ENCODE assay signal across 17 cellular contexts in genomic region chr18:79065802-79066201, GRCh38. TPM values are rescaled to one million over a fixed set of nuclear protein-coding genes. Genes with fewer than 3 reads are reported as not detected.
DNase-seq lines count a peak whose midpoint lies in the region; ATAC-seq and TF ChIP-seq lines count a peak whose summit lies in the region.
"Had no signal": no experiment of that assay in that cellular context is flagged by ENCODE, and none has a peak within 500 bp of the region (broad histone marks: within the 10 kb centered on the region; RNA-seq: fewer than 3 reads in every experiment).

No MANE protein-coding gene starts in this region.

- DNase-seq in activated naive CD4-positive, alpha-beta T cell (lab: John Stamatoyannopoulos, UW), result no peak
- no peak for DNase-seq in activated T-helper 1 cell treated with anti-CD3 and anti-CD28 coated beads, Interleukin-12 subunit alpha, Interleukin-12 subunit beta, Interleukin-2, Interleukin-4 antibody, amounts not matched to agents 30 ng/mL and 10 ng/mL and 1 ng/mL, durations not matched to agents 14 hours and 24 hours and 36 hours (ENCODE audit: low spot score)
- no peak for DNase-seq in naive B cell
- no peak for DNase-seq in type B pancreatic cell (ENCODE audit: extremely low spot score, unreplicated experiment)
- DNase-seq in body of pancreas, result no peak
- no peak for DNase-seq in NCI-H2107 treated with DMSO at 0.1 percent for 48 hours (lab: John Stamatoyannopoulos, UW; ENCODE audit: unreplicated experiment)
- DNase-seq: IMR-90; Kasumi-1; NCI-H187; NCI-H2171; NCI-H446 treated with DMSO at 0.1 percent for 48 hours; NK-92 treated with Interleukin-12 subunit alpha and Interleukin-12 subunit beta, amount 100 ng/mL, for 24 hours had no signal

- no peak overlapping the region for H3K4me3 ChIP-seq in body of pancreas
- H3K4me3 ChIP-seq: A549, HAP-1 had no signal

- ATAC-seq in naive B cell (ENCODE audit: low read depth in 2 of 2), result no peak
- no peak for ATAC-seq in body of pancreas
- no peak for ATAC-seq in GM21576 (IDR thresholded peaks at IDR 0.05; ENCODE audit: unreplicated experiment)
- ATAC-seq: A549 had no signal

- H3K27ac Mint-ChIP-seq in activated naive CD4-positive, alpha-beta T cell treated with anti-CD3 and anti-CD28 coated beads, Interleukin-2, amount 50 U/mL, for 24 hours, result peak overlapping the region; percentile 44
- no peak overlapping the region for H3K27ac Mint-ChIP-seq in activated T-helper 1 cell treated with anti-CD3 and anti-CD28 coated beads, Interleukin-12 subunit alpha, Interleukin-12 subunit beta, Interleukin-2, Interleukin-4 antibody, amounts not matched to agents 30 ng/mL and 10 ng/mL and 1 ng/mL, durations not matched to agents 14 hours and 24 hours and 36 hours
- H3K27ac Mint-ChIP-seq in naive B cell (peak overlapping the region in 5 of 6 donors; percentile 0 to 94 (median 66)), type B pancreatic cell (peak overlapping the region; percentile 2)

- 85 to 89% methylated on average over 2 of the region's 2 CpGs for WGBS in body of pancreas, 2 donors

- no peak for TF ChIP-seq POLR2A in body of pancreas (IDR thresholded peaks at IDR 0.05)

- H3K9me3 Mint-ChIP-seq in activated naive CD4-positive, alpha-beta T cell treated with anti-CD3 and anti-CD28 coated beads, Interleukin-2, amount 50 U/mL, for 24 hours, result no peaks in the 10 kb centered on the region
- peaks cover 24% of the 10 kb centered on the region for H3K9me3 Mint-ChIP-seq in activated T-helper 1 cell treated with anti-CD3 and anti-CD28 coated beads, Interleukin-12 subunit alpha, Interleukin-12 subunit beta, Interleukin-2, Interleukin-4 antibody, amounts not matched to agents 30 ng/mL and 10 ng/mL and 1 ng/mL, durations not matched to agents 14 hours and 24 hours and 36 hours
- H3K9me3 Mint-ChIP-seq in naive B cell (peaks cover 17 to 26% (median 21%) of the 10 kb centered on the region in 7 donors), type B pancreatic cell (peaks cover 28% of the 10 kb centered on the region)

- no peak overlapping the region for H3K27ac ChIP-seq in body of pancreas
- H3K27ac ChIP-seq: A549, RWPE1 had no signal

- peaks cover 4% of the 10 kb centered on the region for H3K36me3 Mint-ChIP-seq in activated naive CD4-positive, alpha-beta T cell treated with anti-CD3 and anti-CD28 coated beads, Interleukin-2, amount 50 U/mL, for 24 hours
- peaks cover 23% of the 10 kb centered on the region for H3K36me3 Mint-ChIP-seq in activated T-helper 1 cell treated with anti-CD3 and anti-CD28 coated beads, Interleukin-12 subunit alpha, Interleukin-12 subunit beta, Interleukin-2, Interleukin-4 antibody, amounts not matched to agents 30 ng/mL and 10 ng/mL and 1 ng/mL, durations not matched to agents 14 hours and 24 hours and 36 hours (ENCODE audit: low read depth)
- peaks cover 7 to 24% of the 10 kb centered on the region in 2 donors for H3K36me3 Mint-ChIP-seq in naive B cell
- peaks cover 3% of the 10 kb centered on the region for H3K36me3 Mint-ChIP-seq in type B pancreatic cell

- TF ChIP-seq CTCF in type B pancreatic cell (conservative IDR thresholded peaks at IDR 0.05) (no peak), body of pancreas (IDR thresholded peaks at IDR 0.05) (no peak)

- no peak overlapping the region for H3K4me3 Mint-ChIP-seq in activated naive CD4-positive, alpha-beta T cell treated with anti-CD3 and anti-CD28 coated beads, Interleukin-2, amount 50 U/mL, for 24 hours
- peak overlapping the region; percentile 4 for H3K4me3 Mint-ChIP-seq in activated T-helper 1 cell treated with anti-CD3 and anti-CD28 coated beads, Interleukin-12 subunit alpha, Interleukin-12 subunit beta, Interleukin-2, Interleukin-4 antibody, amounts not matched to agents 30 ng/mL and 10 ng/mL and 1 ng/mL, durations not matched to agents 14 hours and 24 hours and 36 hours
- peak overlapping the region in 4 of 8 donors; percentile 3 to 98 (median 37) for H3K4me3 Mint-ChIP-seq in naive B cell
- peak overlapping the region; percentile 59 for H3K4me3 Mint-ChIP-seq in type B pancreatic cell

- intact Hi-C loops in activated T-helper 1 cell treated with anti-CD3 and anti-CD28 coated beads, Interleukin-12 subunit alpha, Interleukin-12 subunit beta, Interleukin-2, Interleukin-4 antibody, amounts not matched to agents 30 ng/mL and 10 ng/mL and 1 ng/mL, durations not matched to agents 14 hours and 24 hours and 36 hours (cut with micrococcal nuclease), result loop anchor here (5.0 kb wide), 2 partner anchors 136 to 456 kb away; no protein-coding TSS in a partner anchor
- intact Hi-C loops in body of pancreas (cut with DNase I), result no loop called here

- no peaks in the 10 kb centered on the region for H3K27me3 Mint-ChIP-seq in activated naive CD4-positive, alpha-beta T cell treated with anti-CD3 and anti-CD28 coated beads, Interleukin-2, amount 50 U/mL, for 24 hours
- H3K27me3 Mint-ChIP-seq in activated T-helper 1 cell treated with anti-CD3 and anti-CD28 coated beads, Interleukin-12 subunit alpha, Interleukin-12 subunit beta, Interleukin-2, Interleukin-4 antibody, amounts not matched to agents 30 ng/mL and 10 ng/mL and 1 ng/mL, durations not matched to agents 14 hours and 24 hours and 36 hours (ENCODE audit: insufficient read depth), result peaks cover 11% of the 10 kb centered on the region
- H3K27me3 Mint-ChIP-seq in naive B cell (peaks cover 4 to 15% (median 13%) of the 10 kb centered on the region in 3 donors), type B pancreatic cell (peaks cover 22% of the 10 kb centered on the region)

- no peaks in the 10 kb centered on the region for H3K9me3 ChIP-seq in body of pancreas
- H3K9me3 ChIP-seq: HAP-1 had no signal

- H3K4me1 ChIP-seq in body of pancreas, result peaks cover 16% of the 10 kb centered on the region

- H3K36me3 ChIP-seq in body of pancreas (replicated peaks in 1 of 2; ENCODE audit: insufficient read depth in 1 of 2, low read depth in 2 of 2), result no peaks in the 10 kb centered on the region
- H3K36me3 ChIP-seq: HAP-1 had no signal

- H3K4me1 Mint-ChIP-seq in activated naive CD4-positive, alpha-beta T cell treated with anti-CD3 and anti-CD28 coated beads, Interleukin-2, amount 50 U/mL, for 24 hours, result peaks cover 18% of the 10 kb centered on the region
- peaks cover 23% of the 10 kb centered on the region for H3K4me1 Mint-ChIP-seq in activated T-helper 1 cell treated with anti-CD3 and anti-CD28 coated beads, Interleukin-12 subunit alpha, Interleukin-12 subunit beta, Interleukin-2, Interleukin-4 antibody, amounts not matched to agents 30 ng/mL and 10 ng/mL and 1 ng/mL, durations not matched to agents 14 hours and 24 hours and 36 hours (ENCODE audit: low read depth)
- H3K4me1 Mint-ChIP-seq in naive B cell, result peaks cover 13 to 14% (median 14%) of the 10 kb centered on the region in 3 donors
- no peaks in the 10 kb centered on the region for H3K4me1 Mint-ChIP-seq in type B pancreatic cell (ENCODE audit: unreplicated experiment)

- H3K27me3 ChIP-seq in body of pancreas, result no peaks in the 10 kb centered on the region

RNA-seq across cellular contexts. Expression of gene ATP9B, which starts 3.4 kb away (rescaled TPM):
- 26.1 and 31.4 TPM in 2 replicates for total RNA-seq in activated T-helper 1 cell treated with anti-CD3 and anti-CD28 coated beads, Interleukin-12 subunit alpha, Interleukin-12 subunit beta, Interleukin-2, Interleukin-4 antibody, amounts not matched to agents 30 ng/mL and 10 ng/mL and 1 ng/mL, durations not matched to agents 14 hours and 24 hours and 36 hours
- polyA plus RNA-seq in naive B cell (ENCODE audit: low read depth in 6 of 6), result 10 to 100 TPM; 14.7 to 27.6 (median 16.3) TPM
- total RNA-seq in type B pancreatic cell (ENCODE audit: low replicate concordance) (19.2 and 34.1 TPM in 2 replicates), body of pancreas (10 to 100 TPM; 19.7 to 21.1 TPM)
